1 cellular context compared by ENCODE assay signal in genomic region chr10:97018251-97019212, GRCh38.
TF ChIP-seq lines count a peak whose summit lies in the region.

No MANE protein-coding gene starts in this region.

TF ChIP-seq in K562, 482 proteins besides CTCF, POLR2A, EP300 and RAD21:
- TF ChIP-seq MEF2A (IDR thresholded peaks at IDR 0.05; ENCODE audit: control insufficient read depth, low read depth, low read length) (no peak), GATA2 (CRISPR knock-in tag; IDR thresholded peaks at IDR 0.05) (no peak), KLF10 (CRISPR knock-in tag; IDR thresholded peaks at IDR 0.05) (no peak), ZNF24 (IDR thresholded peaks at IDR 0.05) (peak; percentile 91), PHTF2 (CRISPR knock-in tag; IDR thresholded peaks at IDR 0.05) (no peak)
